Comparison of ENCODE assay signal across 17 cellular contexts in the genomic region with DNA sequence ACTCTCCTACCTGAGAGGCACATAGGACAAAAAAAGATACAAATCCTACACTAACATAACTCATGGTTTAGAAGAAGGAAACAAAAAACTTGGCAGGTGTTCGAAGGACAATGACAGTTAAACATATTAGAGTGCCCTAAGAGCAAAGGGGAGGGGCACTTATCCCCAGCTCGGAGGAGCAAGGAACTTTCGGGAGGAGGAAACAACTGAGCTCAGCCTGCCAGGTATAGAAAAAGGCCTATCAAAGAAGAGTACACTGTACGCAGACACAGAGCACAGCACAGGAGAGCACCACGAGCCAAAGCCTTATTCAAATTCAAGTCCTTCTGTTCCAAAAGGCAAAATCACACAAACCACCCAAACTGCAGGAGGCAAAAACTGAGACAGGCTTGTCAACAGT.
DNase-seq lines count a peak whose midpoint lies in the region; ATAC-seq and TF ChIP-seq lines count a peak whose summit lies in the region.
"Had no signal": no experiment of that assay in that cellular context is flagged by ENCODE, and none has a peak within 500 bp of the region (broad histone marks: within the 10 kb centered on the region; RNA-seq: fewer than 3 reads in every experiment).

No MANE protein-coding gene starts in this region.

- TF ChIP-seq POLR2A in transverse colon (IDR thresholded peaks at IDR 0.05): no peak

- H3K4me3 ChIP-seq in endodermal cell (ENCODE audit: low read length) (no peak overlapping the region), muscle layer of colon (ENCODE audit: low read depth in 1 of 2, low read length in 2 of 2) (no peak overlapping the region), transverse colon (no peak overlapping the region)
- H3K4me3 ChIP-seq: ovary had no signal

- ATAC-seq in Right ventricle myocardium superior (ENCODE audit: poor library complexity): peak; percentile 33
- ATAC-seq in Right ventricle myocardium inferior: no peak
- no peak for ATAC-seq in HG03432 (IDR thresholded peaks at IDR 0.05; ENCODE audit: unreplicated experiment)
- ATAC-seq: activated CD4-positive, CD25-positive, alpha-beta regulatory T cell treated with anti-CD3 and anti-CD28 coated beads, Interleukin-2, amount 50 U/mL, for 24 hours had no signal

- DNase-seq in Right ventricle myocardium superior: no peak
- no peak for DNase-seq in Right ventricle myocardium inferior (ENCODE audit: missing footprints)
- no peak for DNase-seq in endodermal cell
- peak; percentile 26 for DNase-seq in transverse colon
- no peak for DNase-seq in SK-N-DZ (ENCODE audit: low spot score)
- no peak for DNase-seq in stimulated activated CD4-positive, alpha-beta T cell treated with anti-CD3 and anti-CD28 coated beads, Interleukin-2, amount 100 ng/mL, for 24 hours
- DNase-seq: activated CD8-positive, alpha-beta memory T cell treated with anti-CD3 and anti-CD28 coated beads, Interleukin-2, amount 50 U/mL, for 4 hours; effector memory CD4-positive, alpha-beta T cell; immature natural killer cell; NCI-H146; trophoblast cell had no signal

- H3K4me1 ChIP-seq in endodermal cell (ENCODE audit: control insufficient read depth, insufficient read depth, low read length): peaks cover 12% of the 10 kb centered on the region
- peaks cover 47% of the 10 kb centered on the region for H3K4me1 ChIP-seq in muscle layer of colon (ENCODE audit: insufficient read depth, low read length)
- peaks cover 26 to 48% (median 45%) of the 10 kb centered on the region in 4 donors for H3K4me1 ChIP-seq in transverse colon

- H3K9me3 Mint-ChIP-seq in endodermal cell: peaks cover 14% of the 10 kb centered on the region

- H3K4me3 Mint-ChIP-seq in endodermal cell: no peak overlapping the region
- H3K4me3 Mint-ChIP-seq: activated naive CD8-positive, alpha-beta T cell; immature natural killer cell had no signal

- H3K4me1 Mint-ChIP-seq in endodermal cell: peaks cover 48% of the 10 kb centered on the region

- in situ Hi-C loops in transverse colon (cut with MboI; ENCODE audit: low pct_ligation_motif_present in 1 of 4, low pct_unique_long_range_greater_than_20kb in 1 of 4, low sequenced_read_pairs in 3 of 4): no loop called here

- 78 to 91% methylated on average over 4 to 5 of the region's 5 CpGs for WGBS in endodermal cell (ENCODE audit: insufficient coverage in 1 of 2, insufficient read length in 1 of 2), 2 experiments
- 38 to 46% methylated on average over 5 of the region's 5 CpGs for WGBS in transverse colon (ENCODE audit: low coverage in 1 of 2), 2 donors

- H3K36me3 ChIP-seq in endodermal cell (ENCODE audit: control insufficient read depth, insufficient read depth, low read length) (peaks cover 41% of the 10 kb centered on the region), muscle layer of colon (ENCODE audit: insufficient read depth, low read length) (no peaks in the 10 kb centered on the region), transverse colon (no peaks in the 10 kb centered on the region)
- H3K36me3 ChIP-seq: ovary had no signal

- H3K9me3 ChIP-seq in endodermal cell (ENCODE audit: control insufficient read depth, low read length) (peaks cover 10% of the 10 kb centered on the region), muscle layer of colon (ENCODE audit: low read length) (no peaks in the 10 kb centered on the region), transverse colon (no peaks in the 10 kb centered on the region)
- H3K9me3 ChIP-seq: ovary had no signal

- H3K27ac ChIP-seq in endodermal cell (ENCODE audit: low read depth, low read length) (no peak overlapping the region), muscle layer of colon (ENCODE audit: low read depth, low read length) (peak overlapping the region; percentile 29), transverse colon (peak overlapping the region; percentile 59 to 76 (median 76))
- H3K27ac ChIP-seq: HL-60, ovary had no signal

- H3K9ac ChIP-seq in endodermal cell (ENCODE audit: extremely low read depth, low read length, poor library complexity, severe bottlenecking) (no peak overlapping the region), muscle layer of colon (ENCODE audit: low read length) (no peak overlapping the region)

- intact Hi-C loops in Right ventricle myocardium superior (cut with DNase I): no loop called here
- intact Hi-C loops in Right ventricle myocardium inferior (cut with DNase I): loop anchor here (5.0 kb wide), 2 partner anchors 108 to 183 kb away; partner anchors contain the start of gene CHD6
- intact Hi-C loops in transverse colon (cut with DNase I; ENCODE audit: low total_unique reads): no loop called here

- TF ChIP-seq EP300 in transverse colon (IDR thresholded peaks at IDR 0.05; ENCODE audit: low read depth): no peak

- TF ChIP-seq CTCF in endodermal cell (conservative IDR thresholded peaks at IDR 0.05): no peak
- no peak for TF ChIP-seq CTCF in transverse colon (IDR thresholded peaks at IDR 0.05)

- peak overlapping the region; percentile 16 for H3K27ac Mint-ChIP-seq in endodermal cell
- H3K27ac Mint-ChIP-seq: activated naive CD8-positive, alpha-beta T cell; immature natural killer cell had no signal

- peaks cover 54% of the 10 kb centered on the region for H3K36me3 Mint-ChIP-seq in endodermal cell (ENCODE audit: low read depth)

- no peaks in the 10 kb centered on the region for H3K27me3 Mint-ChIP-seq in endodermal cell (ENCODE audit: insufficient read depth)
- H3K27me3 Mint-ChIP-seq: activated naive CD8-positive, alpha-beta T cell had no signal

- H3K27me3 ChIP-seq in endodermal cell (ENCODE audit: control insufficient read depth, insufficient read depth, low read length, poor library complexity, severe bottlenecking): no peaks in the 10 kb centered on the region
- no peaks in the 10 kb centered on the region for H3K27me3 ChIP-seq in muscle layer of colon (ENCODE audit: control insufficient read depth in 1 of 2, insufficient read depth in 2 of 2, low read length in 2 of 2)
- H3K27me3 ChIP-seq in transverse colon: no peaks in the 10 kb centered on the region
- H3K27me3 ChIP-seq: ovary had no signal
